12 cellular contexts compared by ENCODE assay signal in genomic region chr7:115840702-115841101, GRCh38.
"Had no signal": no experiment of that assay in that cellular context is flagged by ENCODE, and none has a peak within 500 bp of the region (broad histone marks: within the 10 kb centered on the region; RNA-seq: fewer than 3 reads in every experiment).

No MANE protein-coding gene starts in this region.

- H3K27ac ChIP-seq: cardiac muscle cell, esophagus muscularis mucosa, lower lobe of right lung, pancreas, thyroid gland, uterus, VCaP had no signal

- H3K4me1 ChIP-seq: esophagus muscularis mucosa, lower lobe of right lung, pancreas, thyroid gland, uterus had no signal

- ATAC-seq: lower lobe of right lung; pancreas; stimulated activated memory B cell treated with anti-CD40 and anti-IgM and Interleukin-4, amounts not matched to agents 10 μg/mL and 1 μg/mL and 100 μg/mL, for 72 hours had no signal

- H3K4me3 ChIP-seq: cardiac muscle cell, esophagus muscularis mucosa, lower lobe of right lung, pancreas, thyroid gland, uterus had no signal

- H3K9me3 ChIP-seq: esophagus muscularis mucosa, lower lobe of right lung, pancreas, thyroid gland, uterus had no signal

- DNase-seq: activated CD4-positive, alpha-beta T cell treated with anti-CD3 and anti-CD28 coated beads, Interleukin-2, amount 50 U/mL, for 48 hours; activated naive CD4-positive, alpha-beta T cell treated with anti-CD3 and anti-CD28 coated beads, Interleukin-2, amount 10 ng/mL, durations not matched to agents 7 days and 5 days; activated T-cell treated with anti-CD3 and anti-CD28 coated beads, Interleukin-2, amount 50 U/mL, for 1 hour; lower lobe of right lung; naive B cell; pancreas; thyroid gland; uterus had no signal

- H3K36me3 ChIP-seq: cardiac muscle cell, esophagus muscularis mucosa, lower lobe of right lung, pancreas, thyroid gland, uterus had no signal

- H3K27me3 ChIP-seq: cardiac muscle cell, esophagus muscularis mucosa, pancreas, thyroid gland, uterus had no signal
